Comparison of ENCODE assay signal across 8 cellular contexts in genomic region chr14:91138511-91139359, GRCh38. TPM values are rescaled to one million over a fixed set of nuclear protein-coding genes. Genes with fewer than 3 reads are reported as not detected.
DNase-seq lines count a peak whose midpoint lies in the region; ATAC-seq and TF ChIP-seq lines count a peak whose summit lies in the region.

No MANE protein-coding gene starts in this region.

- H2BK120ac ChIP-seq in IMR-90 (ENCODE audit: low read depth, low read length), result no peak overlapping the region

- intact Hi-C loops in IMR-90 (cut with micrococcal nuclease), result no loop called here

- H4K8ac ChIP-seq in IMR-90 (ENCODE audit: low read depth in 2 of 2, low read length in 2 of 2), result no peak overlapping the region

- H3K4me1 ChIP-seq in IMR-90 (ENCODE audit: control insufficient read depth, insufficient read depth, low read length), result no peaks in the 10 kb centered on the region; the same call in 1 of the 2 replicates

- peak; percentile 40 for TF ChIP-seq RAD21 in IMR-90 (IDR thresholded peaks at IDR 0.05; ENCODE audit: low read length)

- in situ Hi-C loops in IMR-90 (cut with MboI; ENCODE audit: low sequenced_read_pairs), result no loop called here

- no peaks in the 10 kb centered on the region for H3K27me3 ChIP-seq in IMR-90 (ENCODE audit: control insufficient read depth, insufficient read depth, low read length)

- no peaks in the 10 kb centered on the region for H3K9me3 ChIP-seq in IMR-90 (ENCODE audit: control insufficient read depth, insufficient read depth, low read length)

- H3K79me1 ChIP-seq in IMR-90 (ENCODE audit: low read depth in 1 of 2, low read length in 2 of 2), result no peaks in the 10 kb centered on the region

- POLR2A ChIA-PET in IMR-90 (lab: Charles Lee; ENCODE audit: unreplicated experiment), result no interaction called here

- no peak overlapping the region for H3K14ac ChIP-seq in IMR-90 (replicated peaks; ENCODE audit: low read depth, low read length)

- no peak overlapping the region for H2AK9ac ChIP-seq in IMR-90 (replicated peaks; ENCODE audit: low read depth, low read length, poor library complexity)

- no peak overlapping the region for H3K23ac ChIP-seq in IMR-90 (ENCODE audit: low read depth, low read length)

- no peak overlapping the region for H3K56ac ChIP-seq in IMR-90 (ENCODE audit: extremely low read depth, insufficient read depth, low read length)

- no peak overlapping the region for H3K4me3 ChIP-seq in IMR-90 (ENCODE audit: insufficient read depth, low read depth, low read length)

- CTCF ChIA-PET in IMR-90 (lab: Yijun Ruan, JAX), result interaction anchor here (1.0 kb wide), 2 partner anchors 20 to 34 kb away, joined by 4 to 10 read pairs; no protein-coding TSS in a partner anchor

- no peak overlapping the region for H2AFZ ChIP-seq in IMR-90 (replicated peaks; ENCODE audit: low read length, poor library complexity)

- 0 out of 2 replicates have a peak overlapping the region, but pooled peaks have one; percentile 32 for H2BK20ac ChIP-seq in IMR-90 (ENCODE audit: low read depth, low read length)

- H3K27ac ChIP-seq in IMR-90 (ENCODE audit: insufficient read depth, low read length), result no peak overlapping the region

- DNase-seq in COR-L47 (lab: John Stamatoyannopoulos, UW), result peak; percentile 62
- no peak for DNase-seq in IMR-90
- DNase-seq in T-helper 9 cell, result peak; percentile 18
- peak; percentile 5 for DNase-seq in effector CD8-positive, alpha-beta T cell (lab: John Stamatoyannopoulos, UW)
- DNase-seq in pulmonary artery endothelial cell (ENCODE audit: low read depth, low spot score), result peak; percentile 41
- DNase-seq in putamen (ENCODE audit: low spot score), result no peak

- peaks cover 2% of the 10 kb centered on the region; the same call in 1 of the 2 replicates for H3K36me3 ChIP-seq in IMR-90 (ENCODE audit: control insufficient read depth, insufficient read depth, low read length)

- TF ChIP-seq POLR2A in IMR-90 (IDR thresholded peaks at IDR 0.05; ENCODE audit: low read depth, low read length), result no peak

- no peak overlapping the region; the same call in 1 of the 2 replicates for H3K9ac ChIP-seq in IMR-90 (ENCODE audit: low read depth, low read length)

- no peak overlapping the region for H2BK5ac ChIP-seq in IMR-90 (ENCODE audit: low read depth, low read length, poor library complexity, severe bottlenecking)

- H3K9me1 ChIP-seq in IMR-90 (ENCODE audit: insufficient read depth, low read length), result peaks cover 3% of the 10 kb centered on the region; the same call in 1 of the 2 replicates

- H3K4me2 ChIP-seq in IMR-90 (ENCODE audit: low read depth, low read length), result no peak overlapping the region

- no peaks in the 10 kb centered on the region for H4K20me1 ChIP-seq in IMR-90 (ENCODE audit: insufficient read depth, low read length)

- H4K5ac ChIP-seq in IMR-90 (ENCODE audit: low read depth, low read length), result no peak overlapping the region

- no peak overlapping the region for H2BK15ac ChIP-seq in IMR-90 (ENCODE audit: low read depth, low read length)

- H3K4ac ChIP-seq in IMR-90 (ENCODE audit: low read depth, low read length), result no peak overlapping the region

- peak; percentile 57 for TF ChIP-seq CTCF in IMR-90 (conservative IDR thresholded peaks at IDR 0.05; ENCODE audit: low read depth, low read length)

- no peak overlapping the region for H3K18ac ChIP-seq in IMR-90 (ENCODE audit: low read depth, low read length)

- dilution Hi-C loops in IMR-90 (cut with HindIII; ENCODE audit: low sequenced_read_pairs, unreplicated experiment), result no loop called here

- BruUV-seq in IMR-90 (replicated peaks; lab: Mats Ljungman, UMichigan), result no TSS peak

- H2AK5ac ChIP-seq in IMR-90 (ENCODE audit: low read depth, low read length), result 0 out of 2 replicates have a peak overlapping the region, but pooled peaks have one; percentile 4

- ATAC-seq in IMR-90 (ENCODE audit: low read depth), result peak; percentile 45
- ATAC-seq in GM18519 (IDR thresholded peaks at IDR 0.05; ENCODE audit: low FRiP score, unreplicated experiment), result no peak
- ATAC-seq in GM21360 (IDR thresholded peaks at IDR 0.05; ENCODE audit: unreplicated experiment), result no peak

- WGBS in IMR-90 (ENCODE audit: extremely low coverage in 2 of 2, insufficient read length in 1 of 2), 2 experiments, result 100% methylated on average over 1 of the region's 6 CpGs; no CpG with 5 or more reads in 1 of the 2 experiments

- H4K91ac ChIP-seq in IMR-90 (ENCODE audit: insufficient read depth, low read depth, low read length), result no peak overlapping the region

TF ChIP-seq in IMR-90, 13 proteins besides CTCF, POLR2A, EP300 and RAD21:
- TF ChIP-seq USF2 (IDR thresholded peaks at IDR 0.05; ENCODE audit: low read depth, low read length), result no peak
- peak; percentile 66; the same call in 1 of the 2 replicates for TF ChIP-seq MAZ (IDR thresholded peaks at IDR 0.05; ENCODE audit: borderline replicate concordance, low read depth, low read length)
- TF ChIP-seq NFE2L2 (IDR thresholded peaks at IDR 0.05; ENCODE audit: low read depth, low read length), result no peak
- TF ChIP-seq RFX5 (IDR thresholded peaks at IDR 0.05; ENCODE audit: low read depth, low read length), result no peak
- peak; percentile 49; the same call in 1 of the 2 replicates for TF ChIP-seq SMC3 (IDR thresholded peaks at IDR 0.05; ENCODE audit: low read depth, low read length)
- TF ChIP-seq CEBPB (IDR thresholded peaks at IDR 0.05; ENCODE audit: low read depth, low read length), result 0 out of 2 replicates have a peak, but pooled peaks have one; percentile 29

RNA-seq across cellular contexts. Expression of gene DGLUCY, which starts 24.9 kb away (rescaled TPM):
- total RNA-seq in IMR-90 (2012; rRNA removed) (8.6 and 13.3 TPM in 2 replicates), pulmonary artery endothelial cell (51.4 and 54.4 TPM in 2 replicates)
- 7.5 and 8.5 TPM in 2 replicates for polyA plus RNA-seq in IMR-90 (2012; rRNA removed)
- polyA plus RNA-seq in IMR-90 (2012; cell fraction: cytosol; rRNA removed), result 3.9 and 6.8 TPM in 2 replicates
- 13.4 and 17.4 TPM in 2 replicates for polyA plus RNA-seq in IMR-90 (2012; cell fraction: nucleus; rRNA removed; ENCODE audit: low replicate concordance)

Comparison
In these comparisons a context has a peak if more than half of its experiments do, and no peak if none do; other contexts are left out.
1. DNase-seq: peak in COR-L47 (single experiment), T-helper 9 cell (single experiment), effector CD8-positive, alpha-beta T cell (single experiment) and pulmonary artery endothelial cell (single experiment); none in IMR-90 (single experiment) and putamen (single experiment).